16 cellular contexts compared by ENCODE assay signal in genomic region chr14:80575763-80576162, GRCh38.
DNase-seq lines count a peak whose midpoint lies in the region; ATAC-seq and TF ChIP-seq lines count a peak whose summit lies in the region.
"Had no signal": no experiment of that assay in that cellular context is flagged by ENCODE, and none has a peak within 500 bp of the region (broad histone marks: within the 10 kb centered on the region; RNA-seq: fewer than 3 reads in every experiment).

No MANE protein-coding gene starts in this region.

- H3K27ac Mint-ChIP-seq in activated T-cell treated with anti-CD3 and anti-CD28 coated beads, Interleukin-2, amount 50 U/mL, for 72 hours = no peak overlapping the region
- H3K27ac Mint-ChIP-seq in activated T-cell treated with anti-CD3 and anti-CD28 coated beads, Interleukin-2, amount 50 U/mL, for 24 hours = no peak overlapping the region
- H3K27ac Mint-ChIP-seq: CD8-positive, alpha-beta T cell had no signal

- H3K4me3 Mint-ChIP-seq in activated T-cell treated with anti-CD3 and anti-CD28 coated beads, Interleukin-2, amount 50 U/mL, for 72 hours = no peak overlapping the region
- no peak overlapping the region for H3K4me3 Mint-ChIP-seq in activated T-cell treated with anti-CD3 and anti-CD28 coated beads, Interleukin-2, amount 50 U/mL, for 24 hours
- H3K4me3 Mint-ChIP-seq: CD8-positive, alpha-beta T cell had no signal

- no peak overlapping the region for H3K4me3 ChIP-seq in epithelial cell of esophagus (ENCODE audit: low read length)
- H3K4me3 ChIP-seq: BLaER1 had no signal

- no peaks in the 10 kb centered on the region for H3K4me1 Mint-ChIP-seq in activated T-cell treated with anti-CD3 and anti-CD28 coated beads, Interleukin-2, amount 50 U/mL, for 72 hours (ENCODE audit: low read depth)
- H3K4me1 Mint-ChIP-seq in activated T-cell treated with anti-CD3 and anti-CD28 coated beads, Interleukin-2, amount 50 U/mL, for 24 hours (ENCODE audit: low read depth) = peaks cover 3% of the 10 kb centered on the region

- in situ Hi-C loops in GM13976 (cut with MboI; ENCODE audit: low sequenced_read_pairs, unreplicated experiment) = no loop called here

- H3K27me3 Mint-ChIP-seq in activated T-cell treated with anti-CD3 and anti-CD28 coated beads, Interleukin-2, amount 50 U/mL, for 72 hours (ENCODE audit: low read depth) = no peaks in the 10 kb centered on the region
- H3K27me3 Mint-ChIP-seq in activated T-cell treated with anti-CD3 and anti-CD28 coated beads, Interleukin-2, amount 50 U/mL, for 24 hours = no peaks in the 10 kb centered on the region

- ATAC-seq in activated T-cell treated with anti-CD3 and anti-CD28 coated beads, Interleukin-2, amount 50 U/mL, for 72 hours (replicated peaks in 1 of 2) = peak; percentile 83 to 89
- ATAC-seq in GM19351 (IDR thresholded peaks at IDR 0.05; ENCODE audit: unreplicated experiment) (peak; percentile 60), HG03025 (IDR thresholded peaks at IDR 0.05; ENCODE audit: low FRiP score, unreplicated experiment) (peak; percentile 59), HG02678 (IDR thresholded peaks at IDR 0.05; ENCODE audit: unreplicated experiment) (no peak)
- ATAC-seq: CD8-positive, alpha-beta T cell had no signal

- DNase-seq in activated T-cell treated with anti-CD3 and anti-CD28 coated beads, Interleukin-2, amount 50 U/mL, for 72 hours = no peak
- DNase-seq in activated T-cell treated with anti-CD3 and anti-CD28 coated beads, Interleukin-2, amount 50 U/mL, for 24 hours = no peak
- DNase-seq in epithelial cell of esophagus (ENCODE audit: low read depth) (peak; percentile 17), GM13976 (ENCODE audit: low spot score) (no peak), medulla oblongata (ENCODE audit: extremely low spot score) (no peak)
- DNase-seq: CD8-positive, alpha-beta T cell; HCEC 1CT; KBM-7; NCI-H1436 treated with DMSO at 0.1 percent for 48 hours; NCI-H2029 treated with DMSO at 0.1 percent for 48 hours; NCI-H2171 treated with DMSO at 0.1 percent for 48 hours; NCI-H774 had no signal

- TF ChIP-seq CTCF in epithelial cell of esophagus (IDR thresholded peaks at IDR 0.05; ENCODE audit: insufficient read depth, low read depth, low read length, missing control alignments) (no peak), GM13976 (IDR thresholded peaks at IDR 0.05; ENCODE audit: borderline replicate concordance, control extremely low read depth, extremely low read depth, insufficient read depth, missing control alignments) (no peak)

- no peaks in the 10 kb centered on the region for H3K9me3 Mint-ChIP-seq in activated T-cell treated with anti-CD3 and anti-CD28 coated beads, Interleukin-2, amount 50 U/mL, for 72 hours
- no peaks in the 10 kb centered on the region for H3K9me3 Mint-ChIP-seq in activated T-cell treated with anti-CD3 and anti-CD28 coated beads, Interleukin-2, amount 50 U/mL, for 24 hours
- H3K9me3 Mint-ChIP-seq: CD8-positive, alpha-beta T cell had no signal

- H3K36me3 Mint-ChIP-seq in activated T-cell treated with anti-CD3 and anti-CD28 coated beads, Interleukin-2, amount 50 U/mL, for 72 hours (ENCODE audit: insufficient read depth in 2 of 2) = no peaks in the 10 kb centered on the region
- H3K36me3 Mint-ChIP-seq in activated T-cell treated with anti-CD3 and anti-CD28 coated beads, Interleukin-2, amount 50 U/mL, for 24 hours (ENCODE audit: low read depth) = peaks cover 9% of the 10 kb centered on the region
